In genomic region chr18:44742741-44743311, GRCh38 we compare ENCODE assay signal across 8 cellular contexts.
DNase-seq lines count a peak whose midpoint lies in the region; ATAC-seq and TF ChIP-seq lines count a peak whose summit lies in the region.

No MANE protein-coding gene starts in this region.

- DNase-seq in RPMI8226 (peak; percentile 60), heart right ventricle (peak; percentile 25 to 67), activated gamma-delta T cell treated with Interleukin-2 at 50 U/mL for 16 hours (no peak), T-helper 17 cell (no peak), NCI-H526 treated with DMSO at 0.1 percent for 48 hours (lab: John Stamatoyannopoulos, UW) (no peak)
- no peak for DNase-seq in activated T-cell treated with anti-CD3 and anti-CD28 coated beads, Interleukin-2, amount 50 U/mL, for 72 hours

- no peaks in the 10 kb centered on the region for H3K9me3 Mint-ChIP-seq in stimulated activated memory B cell treated with anti-CD40 and anti-IgM and Interleukin-4, amounts not matched to agents 10 μg/mL and 1 μg/mL and 100 μg/mL, for 72 hours
- no peaks in the 10 kb centered on the region for H3K9me3 Mint-ChIP-seq in activated T-cell treated with anti-CD3 and anti-CD28 coated beads, Interleukin-2, amount 50 U/mL, for 72 hours

- H3K4me1 Mint-ChIP-seq in stimulated activated memory B cell treated with anti-CD40 and anti-IgM and Interleukin-4, amounts not matched to agents 10 μg/mL and 1 μg/mL and 100 μg/mL, for 72 hours: peaks cover 84% of the 10 kb centered on the region
- H3K4me1 Mint-ChIP-seq in T-helper 17 cell: peaks cover under 1% of the 10 kb centered on the region
- no peaks in the 10 kb centered on the region for H3K4me1 Mint-ChIP-seq in activated T-cell treated with anti-CD3 and anti-CD28 coated beads, Interleukin-2, amount 50 U/mL, for 72 hours (ENCODE audit: low read depth)

- peak overlapping the region; percentile 82 for H3K27ac Mint-ChIP-seq in stimulated activated memory B cell treated with anti-CD40 and anti-IgM and Interleukin-4, amounts not matched to agents 10 μg/mL and 1 μg/mL and 100 μg/mL, for 72 hours
- H3K27ac Mint-ChIP-seq in T-helper 17 cell: no peak overlapping the region
- H3K27ac Mint-ChIP-seq in activated T-cell treated with anti-CD3 and anti-CD28 coated beads, Interleukin-2, amount 50 U/mL, for 72 hours: no peak overlapping the region

- peak; percentile 47 for TF ChIP-seq CTCF in HEK293 (tag by site-specific recombination; IDR thresholded peaks at IDR 0.05)
- no peak for TF ChIP-seq CTCF in heart right ventricle (IDR thresholded peaks at IDR 0.05)

- H3K9me3 ChIP-seq in HEK293 (ENCODE audit: control insufficient read depth, insufficient read depth, low read depth, low read length) (no peaks in the 10 kb centered on the region), heart right ventricle (no peaks in the 10 kb centered on the region), T-helper 17 cell (ENCODE audit: control insufficient read depth, low read length, poor library complexity, severe bottlenecking) (no peaks in the 10 kb centered on the region)

- H3K27ac ChIP-seq in HEK293 (ENCODE audit: extremely low read depth, low read depth, low read length) (0 out of 2 replicates have a peak overlapping the region, but pooled peaks have one; percentile 37), heart right ventricle (peak overlapping the region in 8 of 10 donors; percentile 8 to 71 (median 45))

- ATAC-seq in heart right ventricle (peak; percentile 68 to 79 (median 74)), T-helper 17 cell (no peak)
- ATAC-seq in stimulated activated memory B cell treated with anti-CD40 and anti-IgM and Interleukin-4, amounts not matched to agents 10 μg/mL and 1 μg/mL and 100 μg/mL, for 72 hours: no peak
- no peak for ATAC-seq in activated T-cell treated with anti-CD3 and anti-CD28 coated beads, Interleukin-2, amount 50 U/mL, for 72 hours (replicated peaks in 1 of 2)

- H3K27me3 ChIP-seq in heart right ventricle: peaks cover 0 to 93% (median 0%) of the 10 kb centered on the region in 7 donors

- H3K4me3 Mint-ChIP-seq in stimulated activated memory B cell treated with anti-CD40 and anti-IgM and Interleukin-4, amounts not matched to agents 10 μg/mL and 1 μg/mL and 100 μg/mL, for 72 hours: no peak overlapping the region
- H3K4me3 Mint-ChIP-seq in T-helper 17 cell: no peak overlapping the region
- H3K4me3 Mint-ChIP-seq in activated T-cell treated with anti-CD3 and anti-CD28 coated beads, Interleukin-2, amount 50 U/mL, for 72 hours: no peak overlapping the region

- CTCF ChIA-PET in HEK293 (lab: Yijun Ruan, JAX): no interaction called here

- 46 to 65% methylated on average over 3 of the region's 3 CpGs for WGBS in heart right ventricle, 2 donors

- H3K4me3 ChIP-seq in HEK293 (ENCODE audit: low read depth, low read length) (no peak overlapping the region), heart right ventricle (no peak overlapping the region)

- intact Hi-C loops in heart right ventricle (cut with DNase I): no loop called here

- peaks cover 71% of the 10 kb centered on the region for H3K36me3 Mint-ChIP-seq in stimulated activated memory B cell treated with anti-CD40 and anti-IgM and Interleukin-4, amounts not matched to agents 10 μg/mL and 1 μg/mL and 100 μg/mL, for 72 hours
- H3K36me3 Mint-ChIP-seq in T-helper 17 cell (ENCODE audit: low read depth): no peaks in the 10 kb centered on the region
- peaks cover 0 to 2% of the 10 kb centered on the region in 2 donors for H3K36me3 Mint-ChIP-seq in activated T-cell treated with anti-CD3 and anti-CD28 coated beads, Interleukin-2, amount 50 U/mL, for 72 hours (ENCODE audit: insufficient read depth in 2 of 2)

- peaks cover 8% of the 10 kb centered on the region for H3K4me1 ChIP-seq in HEK293 (ENCODE audit: control insufficient read depth, insufficient read depth, low read length)
- H3K4me1 ChIP-seq in heart right ventricle: peaks cover 13 to 55% (median 21%) of the 10 kb centered on the region in 9 donors

- H3K27me3 Mint-ChIP-seq in stimulated activated memory B cell treated with anti-CD40 and anti-IgM and Interleukin-4, amounts not matched to agents 10 μg/mL and 1 μg/mL and 100 μg/mL, for 72 hours: no peaks in the 10 kb centered on the region
- H3K27me3 Mint-ChIP-seq in T-helper 17 cell: peaks cover 21% of the 10 kb centered on the region
- peaks cover 63% of the 10 kb centered on the region for H3K27me3 Mint-ChIP-seq in activated T-cell treated with anti-CD3 and anti-CD28 coated beads, Interleukin-2, amount 50 U/mL, for 72 hours (ENCODE audit: low read depth)

- POLR2A ChIA-PET in HEK293 (lab: Yijun Ruan, JAX): interaction anchor here (1.3 kb wide), 1 partner anchor 62 kb away, joined by 5 read pairs; the partner anchor contains the start of gene SETBP1

- H3K36me3 ChIP-seq in HEK293 (ENCODE audit: control insufficient read depth in 2 of 2, insufficient read depth in 1 of 2, low read length in 2 of 2) (no peaks in the 10 kb centered on the region), heart right ventricle (no peaks in the 10 kb centered on the region)

TF ChIP-seq in HEK293, 187 proteins besides CTCF, POLR2A, EP300 and RAD21 (continues in another document):
- TF ChIP-seq PRDM10 (tag by site-specific recombination; IDR thresholded peaks at IDR 0.05): peak; percentile 78
- no peak for TF ChIP-seq ZNF169 (tag by site-specific recombination; IDR thresholded peaks at IDR 0.05)
- no peak for TF ChIP-seq GLIS2 (tag by site-specific recombination; IDR thresholded peaks at IDR 0.05)
- TF ChIP-seq ZNF366 (tag by site-specific recombination; conservative IDR thresholded peaks at IDR 0.05): peak; percentile 59; the same call in 1 of the 2 replicates
- TF ChIP-seq GLIS1 (tag by site-specific recombination; IDR thresholded peaks at IDR 0.05): peak; percentile 31
- TF ChIP-seq ZNF514 (tag by site-specific recombination; IDR thresholded peaks at IDR 0.05): no peak
- peak; percentile 82 for TF ChIP-seq SCRT1 (tag by site-specific recombination; IDR thresholded peaks at IDR 0.05; ENCODE audit: borderline replicate concordance)
- TF ChIP-seq KLF8 (tag by site-specific recombination; IDR thresholded peaks at IDR 0.05): no peak
- TF ChIP-seq ZNF394 (tag by site-specific recombination; IDR thresholded peaks at IDR 0.05; ENCODE audit: borderline replicate concordance): no peak
- peak; percentile 30; the same call in 1 of the 2 replicates for TF ChIP-seq ZIC2 (tag by site-specific recombination; IDR thresholded peaks at IDR 0.05)
- no peak for TF ChIP-seq ZNF792 (tag by site-specific recombination; IDR thresholded peaks at IDR 0.05)
- peak; percentile 94 for TF ChIP-seq ZNF398 (tag by site-specific recombination; IDR thresholded peaks at IDR 0.05)
- TF ChIP-seq KLF7 (tag by site-specific recombination; IDR thresholded peaks at IDR 0.05; ENCODE audit: borderline replicate concordance): no peak
- TF ChIP-seq ZNF202 (tag by site-specific recombination; IDR thresholded peaks at IDR 0.05; ENCODE audit: borderline replicate concordance): no peak
- TF ChIP-seq WT1 (tag by site-specific recombination; IDR thresholded peaks at IDR 0.05): no peak
- no peak for TF ChIP-seq SALL2 (tag by site-specific recombination; IDR thresholded peaks at IDR 0.05; ENCODE audit: borderline replicate concordance)
- no peak for TF ChIP-seq ZNF623 (tag by site-specific recombination; IDR thresholded peaks at IDR 0.05)
- no peak for TF ChIP-seq ZSCAN16 (tag by site-specific recombination; IDR thresholded peaks at IDR 0.05)
- TF ChIP-seq ZBTB48 (tag by site-specific recombination; IDR thresholded peaks at IDR 0.05): no peak
- TF ChIP-seq ZNF544 (tag by site-specific recombination; IDR thresholded peaks at IDR 0.05): no peak
- no peak for TF ChIP-seq ZNF785 (tag by site-specific recombination; IDR thresholded peaks at IDR 0.05)
- TF ChIP-seq SCRT2 (tag by site-specific recombination; IDR thresholded peaks at IDR 0.05): no peak

Comparison
In these comparisons a context has a peak if more than half of its experiments do, and no peak if none do; other contexts are left out.
1. DNase-seq: peak in RPMI8226 (single experiment) and heart right ventricle (2 of 2); none in activated gamma-delta T cell treated with Interleukin-2 at 50 U/mL for 16 hours (single experiment), T-helper 17 cell (0 of 3), NCI-H526 treated with DMSO at 0.1 percent for 48 hours (single experiment) and activated T-cell treated with anti-CD3 and anti-CD28 coated beads, Interleukin-2, amount 50 U/mL, for 72 hours (0 of 2).
2. ATAC-seq: peak in heart right ventricle (8 of 8); none in stimulated activated memory B cell treated with anti-CD40 and anti-IgM and Interleukin-4, amounts not matched to agents 10 μg/mL and 1 μg/mL and 100 μg/mL, for 72 hours (single experiment), T-helper 17 cell (single experiment) and activated T-cell treated with anti-CD3 and anti-CD28 coated beads, Interleukin-2, amount 50 U/mL, for 72 hours (0 of 2).